1 cellular context compared by ENCODE assay signal in the genomic region with DNA sequence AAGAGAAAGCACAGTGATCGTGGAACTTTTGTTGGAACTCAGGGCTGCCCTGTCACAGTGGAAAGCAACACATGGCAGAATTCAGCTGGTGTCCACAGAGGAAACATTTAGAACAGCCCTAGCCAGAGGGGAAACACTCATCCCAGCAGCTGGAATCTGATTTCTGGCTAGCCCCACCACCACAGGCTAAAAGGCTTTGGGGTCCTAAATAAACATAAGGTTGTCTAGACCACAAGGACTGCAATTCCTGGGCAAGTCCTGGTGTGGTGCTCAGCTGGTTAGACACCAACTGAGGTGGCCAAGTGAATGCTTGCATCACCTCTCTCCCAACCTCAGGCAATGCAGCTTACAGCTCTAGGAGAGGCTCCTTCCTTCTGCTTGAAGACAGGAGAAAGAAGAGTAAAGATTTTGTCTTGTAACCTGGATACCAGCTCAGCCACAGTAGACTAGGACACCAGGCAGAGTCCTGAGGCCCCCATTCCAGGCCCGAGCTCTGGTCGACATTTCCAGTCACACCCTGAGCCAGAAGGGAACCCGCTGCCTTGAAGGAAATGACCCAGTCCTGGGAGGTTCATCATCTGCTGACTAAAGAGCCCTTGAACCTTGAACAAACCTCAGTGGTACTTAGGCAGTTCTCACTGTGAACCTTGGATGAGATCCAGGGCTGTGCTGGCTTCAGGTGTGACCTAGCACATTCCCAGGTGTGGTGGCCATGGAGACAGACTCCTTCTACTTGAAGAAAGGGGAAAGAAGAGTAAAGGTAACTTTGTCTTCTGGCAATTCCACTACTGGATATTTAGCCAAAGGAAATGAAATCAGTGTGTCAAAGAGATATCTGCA.
TF ChIP-seq lines count a peak whose summit lies in the region.

No MANE protein-coding gene starts in this region.

TF ChIP-seq in IMR-90, 13 proteins besides CTCF, POLR2A, EP300 and RAD21 (continued from another document):
- TF ChIP-seq MXI1 (IDR thresholded peaks at IDR 0.05; ENCODE audit: borderline replicate concordance, low read depth, low read length) (no peak), MAFK (IDR thresholded peaks at IDR 0.05; ENCODE audit: low read depth, low read length) (no peak), FOS (IDR thresholded peaks at IDR 0.05; ENCODE audit: low read depth, low read length) (no peak), NFE2L2 (IDR thresholded peaks at IDR 0.05; ENCODE audit: low read depth, low read length) (no peak), CEBPB (IDR thresholded peaks at IDR 0.05; ENCODE audit: low read depth, low read length) (no peak), RFX5 (IDR thresholded peaks at IDR 0.05; ENCODE audit: low read depth, low read length) (no peak), RCOR1 (IDR thresholded peaks at IDR 0.05; ENCODE audit: insufficient replicate concordance, low read length) (no peak)
